ENCODE assay signal across 23 cellular contexts in genomic region chr3:154240235-154240634, GRCh38.
DNase-seq lines count a peak whose midpoint lies in the region; ATAC-seq, FAIRE-seq and TF ChIP-seq lines count a peak whose summit lies in the region.
"Had no signal": no experiment of that assay in that cellular context is flagged by ENCODE, and none has a peak within 500 bp of the region (broad histone marks: within the 10 kb centered on the region; RNA-seq: fewer than 3 reads in every experiment).

No MANE protein-coding gene starts in this region.

- no peak overlapping the region for H3K4me3 Mint-ChIP-seq in neural progenitor cell
- H3K4me3 Mint-ChIP-seq: CD14-positive monocyte; CD4-positive, alpha-beta memory T cell; CD4-positive, CD25-positive, alpha-beta regulatory T cell; CD8-positive, alpha-beta memory T cell had no signal

- H3F3A ChIP-seq in neural progenitor cell (ENCODE audit: low read depth) = no peaks in the 10 kb centered on the region

- H3K79me2 ChIP-seq in neural progenitor cell (ENCODE audit: low read depth) = no peaks in the 10 kb centered on the region

- H3K4me2 ChIP-seq in neural progenitor cell = peak overlapping the region; percentile 11

- peaks cover 6% of the 10 kb centered on the region for H3K4me1 ChIP-seq in neural progenitor cell
- H3K4me1 ChIP-seq: BE2C had no signal

- peaks cover 12% of the 10 kb centered on the region for H3K36me3 Mint-ChIP-seq in neural progenitor cell
- H3K36me3 Mint-ChIP-seq: CD14-positive monocyte; CD4-positive, alpha-beta memory T cell; CD4-positive, CD25-positive, alpha-beta regulatory T cell; CD8-positive, alpha-beta memory T cell had no signal

- no peak for ATAC-seq in stimulated activated naive CD8-positive, alpha-beta T cell treated with anti-CD3 and anti-CD28 coated beads, Interleukin-15, Interleukin-2, amounts not matched to agents 100 U/mL and 50 U/mL, for 24 hours

- H3K9me3 ChIP-seq in neural progenitor cell (ENCODE audit: low read depth) = no peaks in the 10 kb centered on the region
- H3K9me3 ChIP-seq: BE2C, BLaER1, Caco-2 had no signal

- H3K36me3 ChIP-seq in neural progenitor cell = no peaks in the 10 kb centered on the region
- H3K36me3 ChIP-seq: BE2C, BLaER1 had no signal

- no peak overlapping the region for H3K9ac ChIP-seq in neural progenitor cell
- H3K9ac ChIP-seq: BLaER1 had no signal

- FAIRE-seq in GM19239 (lab: Jason Lieb, UNC) = no peak
- FAIRE-seq: A204.1, D721Med, G401.6, GM12891 had no signal

- DNase-seq in SK-MEL-5 (ENCODE audit: low read depth, low spot score) = peak; percentile 90
- peak; percentile 38 for DNase-seq in neural progenitor cell (ENCODE audit: low spot score)
- peak; percentile 33 for DNase-seq in putamen (ENCODE audit: low spot score)
- no peak for DNase-seq in UCSD-AML1 (lab: John Stamatoyannopoulos, UW; ENCODE audit: unreplicated experiment)
- DNase-seq in GM19239 (ENCODE audit: insufficient read length, low spot score) = no peak
- no peak for DNase-seq in stimulated activated naive CD8-positive, alpha-beta T cell treated with anti-CD3 and anti-CD28 coated beads, Interleukin-15, Interleukin-2, amounts not matched to agents 100 U/mL and 50 U/mL, for 24 hours
- DNase-seq: 8988T; ACHN; BE2C; C1 segment of cervical spinal cord; Caco-2; Calu3; CD4-positive, alpha-beta memory T cell; CD4-positive, CD25-positive, alpha-beta regulatory T cell; CD8-positive, alpha-beta memory T cell; DMS79 treated with DMSO at 0.1 percent for 48 hours; GF-D8 had no signal

- no peaks in the 10 kb centered on the region for H3K9me3 Mint-ChIP-seq in neural progenitor cell
- H3K9me3 Mint-ChIP-seq: CD14-positive monocyte; CD4-positive, CD25-positive, alpha-beta regulatory T cell; CD8-positive, alpha-beta memory T cell had no signal

- no peaks in the 10 kb centered on the region for H3K27me3 Mint-ChIP-seq in neural progenitor cell (ENCODE audit: insufficient read depth, low read depth)

- no peaks in the 10 kb centered on the region for H3K4me1 Mint-ChIP-seq in neural progenitor cell
- H3K4me1 Mint-ChIP-seq: CD4-positive, CD25-positive, alpha-beta regulatory T cell; CD8-positive, alpha-beta memory T cell had no signal

- H3K4me3 ChIP-seq in neural progenitor cell = no peak overlapping the region
- H3K4me3 ChIP-seq: BLaER1 had no signal

- in situ Hi-C loops in SK-MEL-5 (cut with HindIII; ENCODE audit: low pct_unique_long_range_greater_than_20kb, low sequenced_read_pairs) = no loop called here

- H3K27ac Mint-ChIP-seq in neural progenitor cell = no peak overlapping the region
- H3K27ac Mint-ChIP-seq: CD4-positive, CD25-positive, alpha-beta regulatory T cell had no signal

- H4K20me1 ChIP-seq in neural progenitor cell (ENCODE audit: low read depth) = no peaks in the 10 kb centered on the region
- H4K20me1 ChIP-seq: BLaER1 had no signal

- no peaks in the 10 kb centered on the region for H3K27me3 ChIP-seq in neural progenitor cell
- H3K27me3 ChIP-seq: BE2C, BLaER1 had no signal

- H2AFZ ChIP-seq in neural progenitor cell (replicated peaks) = no peak overlapping the region

- TF ChIP-seq CTCF in neural progenitor cell (IDR thresholded peaks at IDR 0.05) = no peak

- no peak overlapping the region for H3K27ac ChIP-seq in neural progenitor cell
- H3K27ac ChIP-seq: BLaER1 had no signal

Comparison
In these comparisons a context has a peak if more than half of its experiments do, and no peak if none do; other contexts are left out.
1. DNase-seq: peak in SK-MEL-5 (single experiment), neural progenitor cell (single experiment) and putamen (single experiment); none in UCSD-AML1 (single experiment), GM19239 (single experiment) and stimulated activated naive CD8-positive, alpha-beta T cell treated with anti-CD3 and anti-CD28 coated beads, Interleukin-15, Interleukin-2, amounts not matched to agents 100 U/mL and 50 U/mL, for 24 hours (single experiment).